Comparison of ENCODE assay signal across 26 cellular contexts in genomic region chr3:51163051-51163450, GRCh38.
DNase-seq lines count a peak whose midpoint lies in the region; FAIRE-seq and TF ChIP-seq lines count a peak whose summit lies in the region.
"Had no signal": no experiment of that assay in that cellular context is flagged by ENCODE, and none has a peak within 500 bp of the region (broad histone marks: within the 10 kb centered on the region; RNA-seq: fewer than 3 reads in every experiment).

No MANE protein-coding gene starts in this region.

- DNase-seq in H54 (ENCODE audit: insufficient read length, low spot score) (peak; percentile 5), astrocyte of the hippocampus (ENCODE audit: low read depth, low spot score) (peak; percentile 59), keratinocyte (ENCODE audit: low read depth, low spot score) (no peak), retinal pigment epithelial cell (ENCODE audit: low read depth) (peak; percentile 96), suprapubic skin (ENCODE audit: low spot score in 2 of 2) (no peak), glomerular visceral epithelial cell (ENCODE audit: extremely low spot score) (no peak)
- DNase-seq in effector memory CD4-positive, alpha-beta T cell, result no peak
- DNase-seq: Caco-2; CD8-positive, alpha-beta T cell; DMS 273 treated with DMSO at 0.1 percent for 48 hours; DMS79; EL; GF-D8; H7; KBM-7; NCI-H1048; NCI-H1417; NCI-H1694; NCI-H2029 treated with DMSO at 0.1 percent for 48 hours; NCI-H2227 treated with DMSO at 0.1 percent for 48 hours; NCI-H510A; NCI-H69; SHP77 had no signal

- dilution Hi-C loops in keratinocyte (cut with MboI; ENCODE audit: extremely low pct_ligation_motif_present, low sequenced_read_pairs), result loop anchor here (5.0 kb wide), 1 partner anchor 41 kb away; no protein-coding TSS in a partner anchor

- TF ChIP-seq POLR2A in H54 (IDR thresholded peaks at IDR 0.05; ENCODE audit: low read depth, low read length) (no peak), suprapubic skin (IDR thresholded peaks at IDR 0.05) (no peak)

- H3K9ac ChIP-seq in keratinocyte (ENCODE audit: control insufficient read depth, extremely low read depth, insufficient read depth, low read length), result no peak overlapping the region

- 63% methylated on average over 1 of the region's 1 CpG for WGBS in suprapubic skin

- no peaks in the 10 kb centered on the region for H3K9me3 ChIP-seq in keratinocyte (ENCODE audit: control insufficient read depth, low read depth, low read length)
- no peaks in the 10 kb centered on the region for H3K9me3 ChIP-seq in effector memory CD4-positive, alpha-beta T cell (ENCODE audit: control insufficient read depth, low read length)
- no peaks in the 10 kb centered on the region for H3K9me3 ChIP-seq in suprapubic skin
- H3K9me3 ChIP-seq: Caco-2 had no signal

- no peaks in the 10 kb centered on the region for H4K20me1 ChIP-seq in keratinocyte (ENCODE audit: control insufficient read depth, extremely low read depth, insufficient read depth, low read length)

- H3K4me1 ChIP-seq in keratinocyte (ENCODE audit: control insufficient read depth, extremely low read depth, insufficient read depth, low read length) (peaks cover 6% of the 10 kb centered on the region), suprapubic skin (no peaks in the 10 kb centered on the region)
- H3K4me1 ChIP-seq in effector memory CD4-positive, alpha-beta T cell (ENCODE audit: control insufficient read depth, insufficient read depth, low read length, poor library complexity, severe bottlenecking), result no peaks in the 10 kb centered on the region
- H3K4me1 ChIP-seq: Caco-2 had no signal

- TF ChIP-seq CTCF in keratinocyte (optimal IDR thresholded peaks at IDR 0.05 in 1 of 3, IDR thresholded peaks at IDR 0.05 in 1 of 3, conservative IDR thresholded peaks at IDR 0.05 in 1 of 3; ENCODE audit: extremely low read depth in 1 of 3, insufficient read depth in 2 of 3, low read length in 3 of 3) (no peak), retinal pigment epithelial cell (conservative IDR thresholded peaks at IDR 0.05; ENCODE audit: low read depth, low read length) (no peak), suprapubic skin (IDR thresholded peaks at IDR 0.05) (no peak)

- no peak overlapping the region for H3K4me3 ChIP-seq in keratinocyte (ENCODE audit: control insufficient read depth in 2 of 3, extremely low read depth in 1 of 3, insufficient read depth in 2 of 3, low read depth in 1 of 3, low read length in 3 of 3)
- H3K4me3 ChIP-seq in retinal pigment epithelial cell (ENCODE audit: low read length), result no peak overlapping the region
- H3K4me3 ChIP-seq in effector memory CD4-positive, alpha-beta T cell (ENCODE audit: insufficient read depth, low read depth, low read length, poor library complexity, severe bottlenecking), result no peak overlapping the region
- H3K4me3 ChIP-seq in suprapubic skin, result no peak overlapping the region

- peak overlapping the region; percentile 33 for H2AFZ ChIP-seq in keratinocyte (ENCODE audit: control insufficient read depth, low read length)

- no peak for TF ChIP-seq EP300 in suprapubic skin (IDR thresholded peaks at IDR 0.05)

- H3K79me2 ChIP-seq in keratinocyte (ENCODE audit: control insufficient read depth, insufficient read depth, low read length), result no peaks in the 10 kb centered on the region

- H3K27me3 ChIP-seq in keratinocyte (ENCODE audit: control insufficient read depth, extremely low read depth, insufficient read depth, low read length), result no peaks in the 10 kb centered on the region
- no peaks in the 10 kb centered on the region for H3K27me3 ChIP-seq in effector memory CD4-positive, alpha-beta T cell (replicated peaks; ENCODE audit: control insufficient read depth, insufficient read depth, low read length, poor library complexity, severe bottlenecking)
- H3K27me3 ChIP-seq in suprapubic skin, result no peaks in the 10 kb centered on the region

- no peaks in the 10 kb centered on the region for H3K9me1 ChIP-seq in keratinocyte (ENCODE audit: control insufficient read depth, extremely low read depth, insufficient read depth, low read length)

- no peaks in the 10 kb centered on the region for H3K36me3 ChIP-seq in keratinocyte (ENCODE audit: control insufficient read depth in 2 of 2, extremely low read depth in 1 of 2, insufficient read depth in 2 of 2, low read length in 2 of 2)
- H3K36me3 ChIP-seq in effector memory CD4-positive, alpha-beta T cell (ENCODE audit: control insufficient read depth, insufficient read depth, low read length), result no peaks in the 10 kb centered on the region
- H3K36me3 ChIP-seq in suprapubic skin, result no peaks in the 10 kb centered on the region

- no peak overlapping the region for H3K4me2 ChIP-seq in keratinocyte (ENCODE audit: control insufficient read depth, extremely low read depth, insufficient read depth, low read depth, low read length)

- FAIRE-seq in H54 (lab: Jason Lieb, UNC) (peak; percentile 87), keratinocyte (lab: Jason Lieb, UNC) (peak; percentile 17)
- FAIRE-seq: GM12891 had no signal

- H3K27ac ChIP-seq in keratinocyte (ENCODE audit: control insufficient read depth, insufficient read depth, low read length), result no peak overlapping the region
- H3K27ac ChIP-seq in effector memory CD4-positive, alpha-beta T cell (ENCODE audit: insufficient read depth, low read length, poor library complexity, severe bottlenecking), result no peak overlapping the region
- H3K27ac ChIP-seq in suprapubic skin, result no peak overlapping the region
- H3K27ac ChIP-seq: C4-2B, RWPE1 had no signal

Comparison
In these comparisons a context has a peak if more than half of its experiments do, and no peak if none do; other contexts are left out.
1. DNase-seq: peak in H54 (single experiment), astrocyte of the hippocampus (single experiment) and retinal pigment epithelial cell (single experiment); none in keratinocyte (single experiment), effector memory CD4-positive, alpha-beta T cell (0 of 3), suprapubic skin (0 of 2) and glomerular visceral epithelial cell (single experiment).